In the genomic region with DNA sequence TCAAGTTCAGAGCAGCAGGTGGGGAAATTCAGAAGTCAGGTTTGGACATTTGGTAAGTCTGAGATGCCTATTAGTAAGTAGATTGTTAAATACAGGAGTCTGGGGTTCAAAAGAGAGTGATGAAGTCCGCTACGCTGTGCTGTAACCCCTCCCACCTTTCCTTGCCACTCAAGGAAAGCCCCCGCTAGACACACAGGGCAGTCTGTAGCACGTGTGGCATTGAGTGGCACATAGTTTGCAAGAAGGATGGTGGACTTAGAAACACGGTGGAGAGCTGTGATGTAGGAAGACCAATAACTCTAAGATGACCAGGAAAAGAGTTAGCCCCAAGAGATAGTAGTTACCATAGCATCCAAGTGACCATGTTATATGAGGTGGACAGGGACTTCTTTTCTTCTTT, we compare ENCODE assay signal across 5 cellular contexts.
"Had no signal": no experiment of that assay in that cellular context is flagged by ENCODE, and none has a peak within 500 bp of the region (broad histone marks: within the 10 kb centered on the region; RNA-seq: fewer than 3 reads in every experiment).

No MANE protein-coding gene starts in this region.

- H3K4me1 Mint-ChIP-seq: H9 had no signal

- H3K9me3 Mint-ChIP-seq: GM23338, H9 had no signal

- DNase-seq: H9, HCEC 1CT, IMR-90, KBM-7 had no signal

- H3K27ac Mint-ChIP-seq: GM23338, H9 had no signal

- H3K4me3 Mint-ChIP-seq: GM23338, H9 had no signal

- ATAC-seq: GM23338 had no signal

- H3K4me3 ChIP-seq: GM23338 had no signal
